Comparison of ENCODE assay signal across 1 cellular context in genomic region chr10:87842220-87842641, GRCh38.
TF ChIP-seq lines count a peak whose summit lies in the region.

No MANE protein-coding gene starts in this region.

TF ChIP-seq in SK-N-SH treated with all-trans-retinoic acid at 6 μM for 48 hours, 23 proteins besides CTCF, POLR2A, EP300 and RAD21 (continued from another document):
- TF ChIP-seq PATZ1 (CRISPR knock-in tag; IDR thresholded peaks at IDR 0.05; ENCODE audit: borderline replicate concordance), result no peak
- TF ChIP-seq BACH2 (CRISPR knock-in tag; IDR thresholded peaks at IDR 0.05; ENCODE audit: borderline replicate concordance), result no peak
- no peak for TF ChIP-seq TCF4 (CRISPR knock-in tag; IDR thresholded peaks at IDR 0.05; ENCODE audit: borderline replicate concordance)
- TF ChIP-seq ZFP3 (CRISPR knock-in tag; IDR thresholded peaks at IDR 0.05), result no peak
- no peak for TF ChIP-seq CSDC2 (CRISPR knock-in tag; IDR thresholded peaks at IDR 0.05)
